In the genomic region with DNA sequence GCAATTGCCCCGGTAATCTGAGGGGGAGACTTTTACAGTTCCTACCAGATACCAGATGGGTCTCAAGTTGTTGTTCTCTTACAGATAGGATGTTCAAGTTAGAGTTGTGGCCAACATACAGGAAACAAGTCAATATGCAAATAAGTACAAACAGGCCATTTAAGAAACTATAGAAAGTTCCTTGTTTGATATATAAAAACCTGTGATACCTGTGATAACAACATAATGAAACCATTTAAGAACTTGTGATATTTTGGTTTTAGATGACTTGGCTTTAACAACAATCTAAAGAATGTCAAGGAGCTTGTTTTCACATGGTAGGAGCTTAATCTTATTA, we compare ENCODE assay signal across 1 cellular context.
TF ChIP-seq lines count a peak whose summit lies in the region.

No MANE protein-coding gene starts in this region.

TF ChIP-seq in GM23338, 12 proteins besides CTCF, POLR2A, EP300 and RAD21 (continued from another document):
- TF ChIP-seq, protein P1, sequence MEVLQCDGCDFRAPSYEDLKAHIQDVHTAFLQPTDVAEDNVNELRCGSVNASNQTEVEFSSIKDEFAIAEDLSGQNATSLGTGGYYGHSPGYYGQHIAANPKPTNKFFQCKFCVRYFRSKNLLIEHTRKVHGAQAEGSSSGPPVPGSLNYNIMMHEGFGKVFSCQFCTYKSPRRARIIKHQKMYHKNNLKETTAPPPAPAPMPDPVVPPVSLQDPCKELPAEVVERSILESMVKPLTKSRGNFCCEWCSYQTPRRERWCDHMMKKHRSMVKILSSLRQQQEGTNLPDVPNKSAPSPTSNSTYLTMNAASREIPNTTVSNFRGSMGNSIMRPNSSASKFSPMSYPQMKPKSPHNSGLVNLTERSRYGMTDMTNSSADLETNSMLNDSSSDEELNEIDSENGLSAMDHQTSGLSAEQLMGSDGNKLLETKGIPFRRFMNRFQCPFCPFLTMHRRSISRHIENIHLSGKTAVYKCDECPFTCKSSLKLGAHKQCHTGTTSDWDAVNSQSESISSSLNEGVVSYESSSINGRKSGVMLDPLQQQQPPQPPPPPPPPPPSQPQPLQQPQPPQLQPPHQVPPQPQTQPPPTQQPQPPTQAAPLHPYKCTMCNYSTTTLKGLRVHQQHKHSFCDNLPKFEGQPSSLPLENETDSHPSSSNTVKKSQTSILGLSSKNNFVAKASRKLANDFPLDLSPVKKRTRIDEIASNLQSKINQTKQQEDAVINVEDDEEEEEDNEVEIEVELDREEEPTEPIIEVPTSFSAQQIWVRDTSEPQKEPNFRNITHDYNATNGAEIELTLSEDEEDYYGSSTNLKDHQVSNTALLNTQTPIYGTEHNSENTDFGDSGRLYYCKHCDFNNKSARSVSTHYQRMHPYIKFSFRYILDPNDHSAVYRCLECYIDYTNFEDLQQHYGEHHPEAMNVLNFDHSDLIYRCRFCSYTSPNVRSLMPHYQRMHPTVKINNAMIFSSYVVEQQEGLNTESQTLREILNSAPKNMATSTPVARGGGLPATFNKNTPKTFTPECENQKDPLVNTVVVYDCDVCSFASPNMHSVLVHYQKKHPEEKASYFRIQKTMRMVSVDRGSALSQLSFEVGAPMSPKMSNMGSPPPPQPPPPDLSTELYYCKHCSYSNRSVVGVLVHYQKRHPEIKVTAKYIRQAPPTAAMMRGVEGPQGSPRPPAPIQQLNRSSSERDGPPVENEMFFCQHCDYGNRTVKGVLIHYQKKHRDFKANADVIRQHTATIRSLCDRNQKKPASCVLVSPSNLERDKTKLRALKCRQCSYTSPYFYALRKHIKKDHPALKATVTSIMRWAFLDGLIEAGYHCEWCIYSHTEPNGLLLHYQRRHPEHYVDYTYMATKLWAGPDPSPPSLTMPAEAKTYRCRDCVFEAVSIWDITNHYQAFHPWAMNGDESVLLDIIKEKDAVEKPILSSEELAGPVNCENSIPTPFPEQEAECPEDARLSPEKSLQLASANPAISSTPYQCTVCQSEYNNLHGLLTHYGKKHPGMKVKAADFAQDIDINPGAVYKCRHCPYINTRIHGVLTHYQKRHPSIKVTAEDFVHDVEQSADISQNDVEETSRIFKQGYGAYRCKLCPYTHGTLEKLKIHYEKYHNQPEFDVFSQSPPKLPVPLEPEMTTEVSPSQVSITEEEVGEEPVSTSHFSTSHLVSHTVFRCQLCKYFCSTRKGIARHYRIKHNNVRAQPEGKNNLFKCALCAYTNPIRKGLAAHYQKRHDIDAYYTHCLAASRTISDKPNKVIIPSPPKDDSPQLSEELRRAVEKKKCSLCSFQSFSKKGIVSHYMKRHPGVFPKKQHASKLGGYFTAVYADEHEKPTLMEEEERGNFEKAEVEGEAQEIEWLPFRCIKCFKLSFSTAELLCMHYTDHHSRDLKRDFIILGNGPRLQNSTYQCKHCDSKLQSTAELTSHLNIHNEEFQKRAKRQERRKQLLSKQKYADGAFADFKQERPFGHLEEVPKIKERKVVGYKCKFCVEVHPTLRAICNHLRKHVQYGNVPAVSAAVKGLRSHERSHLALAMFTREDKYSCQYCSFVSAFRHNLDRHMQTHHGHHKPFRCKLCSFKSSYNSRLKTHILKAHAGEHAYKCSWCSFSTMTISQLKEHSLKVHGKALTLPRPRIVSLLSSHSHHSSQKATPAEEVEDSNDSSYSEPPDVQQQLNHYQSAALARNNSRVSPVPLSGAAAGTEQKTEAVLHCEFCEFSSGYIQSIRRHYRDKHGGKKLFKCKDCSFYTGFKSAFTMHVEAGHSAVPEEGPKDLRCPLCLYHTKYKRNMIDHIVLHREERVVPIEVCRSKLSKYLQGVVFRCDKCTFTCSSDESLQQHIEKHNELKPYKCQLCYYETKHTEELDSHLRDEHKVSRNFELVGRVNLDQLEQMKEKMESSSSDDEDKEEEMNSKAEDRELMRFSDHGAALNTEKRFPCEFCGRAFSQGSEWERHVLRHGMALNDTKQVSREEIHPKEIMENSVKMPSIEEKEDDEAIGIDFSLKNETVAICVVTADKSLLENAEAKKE (CRISPR knock-in tag; IDR thresholded peaks at IDR 0.05): no peak
- no peak for TF ChIP-seq ZNF331 (CRISPR knock-in tag; IDR thresholded peaks at IDR 0.05; ENCODE audit: low read depth)
- TF ChIP-seq POLR2AphosphoS5 (IDR thresholded peaks at IDR 0.05; ENCODE audit: low read depth): no peak
- no peak for TF ChIP-seq STAT1 (IDR thresholded peaks at IDR 0.05; ENCODE audit: unreplicated experiment)
- TF ChIP-seq EZH2phosphoT487 (IDR thresholded peaks at IDR 0.05; ENCODE audit: unreplicated experiment): no peak
- TF ChIP-seq CREB1 (CRISPR knock-in tag; IDR thresholded peaks at IDR 0.05; ENCODE audit: low read depth): no peak
- TF ChIP-seq, protein P2, sequence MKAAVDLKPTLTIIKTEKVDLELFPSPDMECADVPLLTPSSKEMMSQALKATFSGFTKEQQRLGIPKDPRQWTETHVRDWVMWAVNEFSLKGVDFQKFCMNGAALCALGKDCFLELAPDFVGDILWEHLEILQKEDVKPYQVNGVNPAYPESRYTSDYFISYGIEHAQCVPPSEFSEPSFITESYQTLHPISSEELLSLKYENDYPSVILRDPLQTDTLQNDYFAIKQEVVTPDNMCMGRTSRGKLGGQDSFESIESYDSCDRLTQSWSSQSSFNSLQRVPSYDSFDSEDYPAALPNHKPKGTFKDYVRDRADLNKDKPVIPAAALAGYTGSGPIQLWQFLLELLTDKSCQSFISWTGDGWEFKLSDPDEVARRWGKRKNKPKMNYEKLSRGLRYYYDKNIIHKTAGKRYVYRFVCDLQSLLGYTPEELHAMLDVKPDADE (IDR thresholded peaks at IDR 0.05): no peak
- TF ChIP-seq EZH2 (IDR thresholded peaks at IDR 0.05; ENCODE audit: low read depth, unreplicated experiment): no peak
